In the genomic region with DNA sequence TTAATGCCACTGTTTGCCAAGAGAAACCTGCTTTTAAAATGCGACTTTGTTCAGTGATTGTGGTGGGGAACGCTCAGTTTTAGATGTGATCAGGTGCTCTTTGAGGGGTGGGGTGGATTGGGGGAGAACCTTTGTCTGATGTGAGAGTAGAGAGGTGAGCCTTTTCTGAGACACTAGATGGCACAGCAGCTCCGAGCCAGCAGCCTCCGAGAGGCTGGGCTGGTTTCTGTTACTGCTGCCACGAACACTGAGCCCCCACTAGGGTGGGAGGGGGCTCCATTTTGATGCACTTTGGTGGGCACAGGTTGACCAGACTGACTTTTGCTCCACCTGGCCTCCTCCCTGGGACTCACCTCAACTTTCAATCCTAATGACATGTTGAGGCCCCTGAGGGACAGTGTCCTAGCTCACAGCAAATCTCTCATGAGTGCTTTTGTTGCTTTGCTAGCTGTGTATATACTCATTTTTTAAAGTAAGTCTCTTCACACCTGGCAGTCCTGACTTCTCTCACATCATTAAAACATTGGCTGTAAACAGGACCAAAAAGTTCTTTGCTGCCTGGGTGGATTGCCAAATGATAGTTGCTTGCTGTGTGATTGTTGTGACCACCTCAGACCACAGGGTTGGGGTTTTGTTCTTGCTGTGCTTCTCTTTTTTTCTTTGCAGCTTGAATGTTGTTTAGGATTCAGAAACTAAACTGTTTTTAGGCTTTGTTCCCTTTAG, we compare ENCODE assay signal across 12 cellular contexts.
A peak's percentile ranks its signal among the peaks of the same experiment; 100 is the strongest.
DNase-seq lines count a peak whose midpoint lies in the region; ATAC-seq and TF ChIP-seq lines count a peak whose summit lies in the region.
"Had no signal": no experiment of that assay in that cellular context is flagged by ENCODE, and none has a peak within 500 bp of the region (broad histone marks: within the 10 kb centered on the region; RNA-seq: fewer than 3 reads in every experiment).

No MANE protein-coding gene starts in this region.

- no peak overlapping the region for H4K8ac ChIP-seq in mesendoderm (ENCODE audit: low read depth, low read length)

- no peak overlapping the region for H2BK15ac ChIP-seq in mesendoderm (replicated peaks; ENCODE audit: low read depth)

- no peaks in the 10 kb centered on the region for H3K4me1 ChIP-seq in mesendoderm (ENCODE audit: control insufficient read depth, low read depth, low read length)
- H3K4me1 ChIP-seq: Peyer's patch had no signal

- no peaks in the 10 kb centered on the region for H3K79me2 ChIP-seq in mesendoderm (ENCODE audit: control insufficient read depth, insufficient read depth, low read length)

- H4K5ac ChIP-seq in mesendoderm (ENCODE audit: low read length) = no peak overlapping the region

- DNase-seq in ELF-1 (ENCODE audit: low read depth, low spot score) (peak; percentile 12), NB4 (ENCODE audit: low read depth) (peak; percentile 44), brain microvascular endothelial cell (no peak), mesendoderm (peak; percentile 50), T-helper 9 cell (no peak), GM19238 (ENCODE audit: insufficient read length, low spot score) (no peak), posterior vena cava (ENCODE audit: low spot score) (no peak)
- DNase-seq: CD4-positive, alpha-beta memory T cell; KG1; Peyer's patch; stimulated activated CD4-positive, alpha-beta T cell treated with anti-CD3 and anti-CD28 coated beads, Interleukin-4, amount 100 ng/mL, for 1 hour had no signal

- no peak overlapping the region for H3K23ac ChIP-seq in mesendoderm (ENCODE audit: low read length)

- H3K56ac ChIP-seq in mesendoderm (ENCODE audit: low read length) = no peak overlapping the region

- WGBS in mesendoderm (ENCODE audit: extremely low coverage, insufficient coverage, low lambda C conversion rate) = no CpG with 5 or more reads among the region's 5 CpGs

- no peak for ATAC-seq in HG03159 (IDR thresholded peaks at IDR 0.05; ENCODE audit: unreplicated experiment)

- no peak for TF ChIP-seq POLR2A in NB4 (IDR thresholded peaks at IDR 0.05; ENCODE audit: extremely low read depth, insufficient read length)

- no peak overlapping the region for H3K18ac ChIP-seq in mesendoderm (ENCODE audit: low read length)

- no peak for TF ChIP-seq CTCF in NB4 (IDR thresholded peaks at IDR 0.05; ENCODE audit: low read depth, low read length)
- TF ChIP-seq CTCF in brain microvascular endothelial cell (IDR thresholded peaks at IDR 0.05; ENCODE audit: low read depth, low read length, missing control alignments) = peak; percentile 49

- no peak overlapping the region for H3K4ac ChIP-seq in mesendoderm (ENCODE audit: low read depth, low read length)

- intact Hi-C loops in posterior vena cava (cut with DNase I) = no loop called here

- H3K79me1 ChIP-seq in mesendoderm (ENCODE audit: low read length) = no peaks in the 10 kb centered on the region

- no peak overlapping the region for H3K9ac ChIP-seq in mesendoderm (ENCODE audit: low read length)

- H3K27me3 ChIP-seq in brain microvascular endothelial cell (replicated peaks) = no peaks in the 10 kb centered on the region
- H3K27me3 ChIP-seq in mesendoderm (ENCODE audit: insufficient read depth, low read length, poor library complexity) = no peaks in the 10 kb centered on the region
- H3K27me3 ChIP-seq: Peyer's patch had no signal

- no peak overlapping the region for H2BK120ac ChIP-seq in mesendoderm (ENCODE audit: low read depth, low read length)

- in situ Hi-C loops in brain microvascular endothelial cell (cut with HindIII; ENCODE audit: low pct_ligation_motif_present, low sequenced_read_pairs) = no loop called here

- H3K4me2 ChIP-seq in mesendoderm (ENCODE audit: low read length) = no peak overlapping the region

- H2AK5ac ChIP-seq in mesendoderm (ENCODE audit: low read length) = no peak overlapping the region

- H2BK5ac ChIP-seq in mesendoderm (ENCODE audit: low read length) = no peak overlapping the region

- H3K27ac ChIP-seq in brain microvascular endothelial cell (no peak overlapping the region), mesendoderm (ENCODE audit: low read depth, low read length) (no peak overlapping the region)
- H3K27ac ChIP-seq: Peyer's patch had no signal

- H3K36me3 ChIP-seq in brain microvascular endothelial cell (replicated peaks) = no peaks in the 10 kb centered on the region
- H3K36me3 ChIP-seq in mesendoderm (ENCODE audit: control insufficient read depth, insufficient read depth, low read length) = no peaks in the 10 kb centered on the region
- H3K36me3 ChIP-seq: Peyer's patch had no signal

- H3K4me3 ChIP-seq in NB4 (ENCODE audit: low read depth, low read length) (no peak overlapping the region), brain microvascular endothelial cell (ENCODE audit: low read depth, low read length) (no peak overlapping the region), mesendoderm (ENCODE audit: low read length) (no peak overlapping the region)
- H3K4me3 ChIP-seq: Peyer's patch had no signal

Comparison
In these comparisons a context has a peak if more than half of its experiments do, and no peak if none do; other contexts are left out.
1. DNase-seq: peak in ELF-1 (single experiment), NB4 (single experiment) and mesendoderm (single experiment); none in brain microvascular endothelial cell (single experiment), T-helper 9 cell (single experiment), GM19238 (single experiment) and posterior vena cava (single experiment).